Comparison of ENCODE assay signal across 8 cellular contexts in genomic region chr1:101239095-101240040, GRCh38. TPM values are rescaled to one million over a fixed set of nuclear protein-coding genes. Genes with fewer than 3 reads are reported as not detected.
DNase-seq lines count a peak whose midpoint lies in the region; ATAC-seq and TF ChIP-seq lines count a peak whose summit lies in the region.

No MANE protein-coding gene starts in this region.

- peaks cover 0 to 12% of the 10 kb centered on the region in 2 donors for H3K4me1 ChIP-seq in ascending aorta

- peaks cover 10% of the 10 kb centered on the region for H3K36me3 Mint-ChIP-seq in nephron (ENCODE audit: low read depth)

- H3K4me3 Mint-ChIP-seq in nephron, result peak overlapping the region; percentile 87 to 92 (median 90)

- no peaks in the 10 kb centered on the region for H3K27me3 ChIP-seq in ascending aorta

- H3K27ac Mint-ChIP-seq in nephron, result no peak overlapping the region

- H3K36me3 ChIP-seq in ascending aorta, result peaks cover 0 to 7% of the 10 kb centered on the region in 2 donors

- ATAC-seq in left cardiac atrium, result peak; percentile 5 to 25

- no peaks in the 10 kb centered on the region for H3K9me3 Mint-ChIP-seq in nephron

- no peak for TF ChIP-seq CTCF in ascending aorta (IDR thresholded peaks at IDR 0.05)
- TF ChIP-seq CTCF in nephron (IDR thresholded peaks at IDR 0.05; ENCODE audit: unreplicated experiment in 3 of 3), result peak in 1 of 3 experiments; percentile 45

- peaks cover 28% of the 10 kb centered on the region for H3K4me1 Mint-ChIP-seq in nephron

- H3K27ac ChIP-seq in ascending aorta, result peak overlapping the region in 1 of 2 donors; percentile 26

- peak overlapping the region; percentile 17 to 84 for H3K4me3 ChIP-seq in ascending aorta

- H3K27me3 Mint-ChIP-seq in nephron (ENCODE audit: low read depth), result peaks cover 42% of the 10 kb centered on the region

- no peaks in the 10 kb centered on the region for H3K9me3 ChIP-seq in ascending aorta

- intact Hi-C loops in left cardiac atrium (cut with DNase I), result loop anchor here in 1 of 2 donors (2.0 to 10.0 kb wide), 4 partner anchors 48 to 212 kb away; partner anchors contain the start of gene DPH5
- intact Hi-C loops in cardiac septum (cut with DNase I), result loop anchor here (2.0 to 5.0 kb wide), 7 partner anchors 25 to 319 kb away; no protein-coding TSS in a partner anchor
- intact Hi-C loops in ascending aorta (cut with DNase I), result loop anchor here (2.0 to 10.0 kb wide), 3 partner anchors 48 to 345 kb away; partner anchors contain the start of genes EXTL2 and SLC30A7
- intact Hi-C loops in posterior cingulate gyrus (cut with DNase I), result loop anchor here (5.0 to 10.0 kb wide), 3 partner anchors 102 to 317 kb away; partner anchors contain the start of gene DPH5

- DNase-seq in left cardiac atrium (peak; percentile 35), cardiac septum (ENCODE audit: low spot score) (no peak), ascending aorta (ENCODE audit: low spot score in 2 of 2) (no peak), OCI-M2 (lab: John Stamatoyannopoulos, UW; ENCODE audit: unreplicated experiment) (no peak), hepatic stellate cell (ENCODE audit: low spot score) (no peak), NCI-H187 (lab: John Stamatoyannopoulos, UW) (no peak), posterior cingulate gyrus (no peak)

RNA-seq across cellular contexts. Expression of gene S1PR1, which starts 2.5 kb away (rescaled TPM):
- total RNA-seq in left cardiac atrium (10 to 100 TPM; 69.3 to 85.3 TPM), cardiac septum (57.9 TPM), ascending aorta (291 TPM)
